In genomic region chr5:1056611-1057484, GRCh38 we compare ENCODE assay signal across 23 cellular contexts. TPM values are rescaled to one million over a fixed set of nuclear protein-coding genes. Genes with fewer than 3 reads are reported as not detected.
DNase-seq lines count a peak whose midpoint lies in the region; ATAC-seq, FAIRE-seq and TF ChIP-seq lines count a peak whose summit lies in the region.
"Had no signal": no experiment of that assay in that cellular context is flagged by ENCODE, and none has a peak within 500 bp of the region (broad histone marks: within the 10 kb centered on the region; RNA-seq: fewer than 3 reads in every experiment).

No MANE protein-coding gene starts in this region.

- TF ChIP-seq POLR2A in transverse colon (IDR thresholded peaks at IDR 0.05), result no peak

- TF ChIP-seq EP300 in transverse colon (IDR thresholded peaks at IDR 0.05; ENCODE audit: low read depth), result no peak

- no peaks in the 10 kb centered on the region for H3K27me3 ChIP-seq in left ventricle myocardium inferior (ENCODE audit: low read depth)
- H3K27me3 ChIP-seq in transverse colon, result no peaks in the 10 kb centered on the region

- no peak overlapping the region for H3K4me3 ChIP-seq in left ventricle myocardium inferior
- no peak overlapping the region for H3K4me3 ChIP-seq in kidney (ENCODE audit: low read length in 2 of 2)
- no peak overlapping the region for H3K4me3 ChIP-seq in transverse colon
- H3K4me3 ChIP-seq: SK-N-MC had no signal

- 95% methylated on average over 23 of the region's 27 CpGs; no CpG with 5 or more reads in 1 of the 2 donors for WGBS in transverse colon (ENCODE audit: low coverage in 1 of 2), 2 donors

- intact Hi-C loops in left ventricle myocardium inferior (cut with micrococcal nuclease) (no loop called here), cardiac septum (cut with DNase I) (no loop called here), kidney (cut with DNase I) (no loop called here), transverse colon (cut with DNase I; ENCODE audit: low total_unique reads) (no loop called here)

- CTCF ChIA-PET in RWPE1 (lab: Yijun Ruan, JAX), result interaction anchor here (0.5 kb wide), 1 partner anchor 81 kb away, joined by 5 read pairs; no protein-coding TSS in a partner anchor

- in situ Hi-C loops in transverse colon (cut with MboI; ENCODE audit: low pct_ligation_motif_present in 1 of 4, low pct_unique_long_range_greater_than_20kb in 1 of 4, low sequenced_read_pairs in 3 of 4), result no loop called here

- H3K27ac ChIP-seq in left ventricle myocardium inferior (replicated peaks), result no peak overlapping the region
- peak overlapping the region; percentile 30 for H3K27ac ChIP-seq in RWPE1
- H3K27ac ChIP-seq in kidney (ENCODE audit: low read depth in 2 of 2, low read length in 2 of 2), result no peak overlapping the region
- H3K27ac ChIP-seq in transverse colon, result no peak overlapping the region
- H3K27ac ChIP-seq: C4-2B, SK-N-MC had no signal

- POLR2A ChIA-PET in RWPE1 (lab: Yijun Ruan, JAX; ENCODE audit: low non-redundant PET), result no interaction called here

- H3K4me1 ChIP-seq in left ventricle myocardium inferior, result peaks cover 28% of the 10 kb centered on the region
- H3K4me1 ChIP-seq in kidney (ENCODE audit: control insufficient read depth in 1 of 2, insufficient read depth in 1 of 2, low read depth in 1 of 2, low read length in 2 of 2), result peaks cover 0 to 4% of the 10 kb centered on the region in 2 donors
- H3K4me1 ChIP-seq in transverse colon, result no peaks in the 10 kb centered on the region

- ATAC-seq in GM19467 (IDR thresholded peaks at IDR 0.05; ENCODE audit: unreplicated experiment) (no peak), HG02571 (IDR thresholded peaks at IDR 0.05; ENCODE audit: unreplicated experiment) (no peak)
- ATAC-seq: HCT116 had no signal

- H3K36me3 ChIP-seq in left ventricle myocardium inferior, result peaks cover 94% of the 10 kb centered on the region
- peaks cover 32 to 48% of the 10 kb centered on the region in 2 donors for H3K36me3 ChIP-seq in kidney (ENCODE audit: control insufficient read depth in 1 of 2, insufficient read depth in 2 of 2, low read length in 2 of 2)
- peaks cover 0 to 18% (median 0%) of the 10 kb centered on the region in 4 donors for H3K36me3 ChIP-seq in transverse colon

- peak; percentile 8 for DNase-seq in left ventricle myocardium inferior
- no peak for DNase-seq in cardiac septum (ENCODE audit: low spot score)
- DNase-seq in RWPE1 (ENCODE audit: low spot score), result no peak
- peak; percentile 71 for DNase-seq in kidney
- no peak for DNase-seq in transverse colon
- DNase-seq: CD8-positive, alpha-beta memory T cell; DMS79 treated with DMSO at 0.1 percent for 48 hours; GF-D8; NCI-H1048; NCI-H1417 treated with DMSO at 0.1 percent for 48 hours; NCI-H1694 treated with DMSO at 0.1 percent for 48 hours; NCI-H2081; NCI-H2227 treated with DMSO at 0.1 percent for 48 hours; NCI-H526 treated with DMSO at 0.1 percent for 48 hours; RPMI8226; SIG-M5 had no signal

- H3K9ac ChIP-seq in kidney (ENCODE audit: low read length in 2 of 2), result no peak overlapping the region

- H3K9me3 ChIP-seq in left ventricle myocardium inferior (replicated peaks) (no peaks in the 10 kb centered on the region), kidney (ENCODE audit: control insufficient read depth in 1 of 2, low read length in 2 of 2) (no peaks in the 10 kb centered on the region), transverse colon (no peaks in the 10 kb centered on the region)

- no peak for TF ChIP-seq CTCF in left ventricle myocardium inferior (IDR thresholded peaks at IDR 0.05; ENCODE audit: borderline replicate concordance)
- TF ChIP-seq CTCF in RWPE1 (conservative IDR thresholded peaks at IDR 0.05; ENCODE audit: low read depth), result no peak
- TF ChIP-seq CTCF in kidney (IDR thresholded peaks at IDR 0.05; ENCODE audit: borderline replicate concordance, extremely low read depth, insufficient read depth), result no peak
- TF ChIP-seq CTCF in transverse colon (IDR thresholded peaks at IDR 0.05), result no peak

- no peak for FAIRE-seq in kidney (lab: Jason Lieb, UNC)
- FAIRE-seq: GM12891, H1 had no signal

RNA-seq across cellular contexts. Expression of gene NKD2, which starts 48.2 kb away (rescaled TPM):
- total RNA-seq in left ventricle myocardium inferior, result 3.7 TPM
- total RNA-seq in cardiac septum, result 3.6 TPM
- 14.1 TPM for total RNA-seq in kidney
- 7.9 TPM for polyA plus RNA-seq in kidney (ENCODE audit: insufficient read depth, low read depth, low replicate concordance)
- under 1 TPM in 2 of 4 donors, not detected in 2; 0.41 to 0.80 TPM for total RNA-seq in transverse colon
- polyA plus RNA-seq: CD8-positive, alpha-beta memory T cell had no signal

RNA-seq across cellular contexts. Expression of gene SLC12A7, which starts 55.0 kb away (rescaled TPM):
- total RNA-seq in left ventricle myocardium inferior (140 TPM), cardiac septum (127 TPM), kidney (92.9 TPM), transverse colon (100 to 1,000 TPM in 1 of 4 donors, 10 to 100 TPM in 3; 60.7 to 144 (median 61.4) TPM)
- 28.2 TPM for polyA plus RNA-seq in kidney (ENCODE audit: insufficient read depth, low read depth, low replicate concordance)

Comparison
In these comparisons a context has a peak if more than half of its experiments do, and no peak if none do; other contexts are left out.
1. DNase-seq: peak in left ventricle myocardium inferior (single experiment) and kidney (single experiment); none in cardiac septum (single experiment), RWPE1 (single experiment) and transverse colon (single experiment).